ENCODE assay signal across 1 cellular context in the genomic region with DNA sequence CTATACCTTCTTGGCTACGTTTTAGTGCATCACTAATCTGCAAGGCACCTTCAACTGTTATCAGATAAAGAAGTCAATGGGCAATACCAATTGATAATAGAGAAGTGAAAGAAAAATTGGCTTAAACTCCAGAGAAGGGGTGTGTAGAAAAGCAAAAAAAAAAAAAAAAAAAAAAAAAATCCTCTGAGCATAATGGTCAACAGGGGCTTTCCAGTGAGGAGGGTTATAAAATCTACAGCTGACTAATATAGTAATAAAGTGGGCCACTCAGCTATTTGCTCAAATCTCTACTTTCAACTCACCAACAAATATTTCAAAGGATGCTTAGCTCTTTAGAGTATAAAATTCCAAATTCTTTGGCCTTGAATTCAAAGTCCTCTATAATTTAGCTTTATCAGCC.
TF ChIP-seq lines count a peak whose summit lies in the region.

No MANE protein-coding gene starts in this region.

TF ChIP-seq in GM12878, 131 proteins besides CTCF, POLR2A, EP300 and RAD21 (continued from another document):
- TF ChIP-seq SMC3 (IDR thresholded peaks at IDR 0.05; ENCODE audit: borderline replicate concordance, low read length) (no peak), ZNF207 (IDR thresholded peaks at IDR 0.05; ENCODE audit: borderline replicate concordance) (no peak)
